Comparison of ENCODE assay signal across 1 cellular context in the genomic region with DNA sequence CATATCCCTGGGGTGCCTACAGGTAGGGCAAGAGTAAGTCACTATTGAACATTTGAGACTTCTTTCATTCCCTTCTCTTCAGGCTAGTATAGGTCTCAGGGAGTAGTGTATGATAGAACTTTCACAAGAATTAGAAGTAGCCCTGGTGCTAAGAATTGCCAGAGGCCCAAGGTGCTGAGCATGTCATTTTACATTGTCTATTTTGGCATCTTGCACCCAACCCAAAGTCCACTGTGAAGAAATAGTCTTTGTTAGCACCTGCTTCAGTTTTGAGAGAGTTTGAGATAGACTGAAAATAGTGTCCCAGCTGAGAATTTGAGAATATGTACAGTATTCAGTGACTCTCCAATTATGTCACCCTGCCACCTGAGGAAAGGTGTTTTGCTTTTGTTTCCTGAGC. TPM values are rescaled to one million over a fixed set of nuclear protein-coding genes. Genes with fewer than 3 reads are reported as not detected.
"Had no signal": no experiment of that assay in that cellular context is flagged by ENCODE, and none has a peak within 500 bp of the region (broad histone marks: within the 10 kb centered on the region; RNA-seq: fewer than 3 reads in every experiment).

No MANE protein-coding gene starts in this region.

RNA-seq across cellular contexts. Expression of a gene that starts 17.6 kb away (rescaled TPM):
- total RNA-seq: activated CD8-positive, alpha-beta T cell treated with anti-CD3 and anti-CD28 coated beads, Interleukin-2, amount 10 ng/mL, durations not matched to agents 7 days and 5 days had no signal
